Comparison of ENCODE assay signal across 15 cellular contexts in the genomic region with DNA sequence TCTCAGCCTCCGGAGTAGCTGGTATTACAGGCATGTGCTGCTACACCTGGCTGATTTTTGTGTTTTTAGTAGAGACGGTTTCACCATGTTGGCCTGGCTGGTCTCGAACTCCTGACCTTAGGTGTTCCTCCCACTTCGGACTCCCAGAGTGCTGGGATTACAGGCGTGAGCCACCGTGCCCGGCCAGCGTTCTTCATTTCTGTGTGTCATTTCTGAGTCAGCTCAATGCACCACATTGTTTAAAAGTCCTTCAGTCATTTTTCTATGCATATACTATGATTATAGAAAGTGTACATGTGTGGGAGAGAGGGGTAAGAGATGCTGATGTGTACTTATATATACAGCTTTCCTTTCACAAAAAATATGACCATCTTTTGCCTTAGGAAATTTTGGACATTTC. TPM values are rescaled to one million over a fixed set of nuclear protein-coding genes. Genes with fewer than 3 reads are reported as not detected.
A peak's percentile ranks its signal among the peaks of the same experiment; 100 is the strongest.
DNase-seq lines count a peak whose midpoint lies in the region; ATAC-seq, FAIRE-seq and TF ChIP-seq lines count a peak whose summit lies in the region.
"Had no signal": no experiment of that assay in that cellular context is flagged by ENCODE, and none has a peak within 500 bp of the region (broad histone marks: within the 10 kb centered on the region; RNA-seq: fewer than 3 reads in every experiment).

No MANE protein-coding gene starts in this region.

- peaks cover 49% of the 10 kb centered on the region for H3K36me3 Mint-ChIP-seq in stimulated activated naive CD8-positive, alpha-beta T cell treated with anti-CD3 and anti-CD28 coated beads, Interleukin-15, Interleukin-2, amounts not matched to agents 100 ng/mL and 50 ng/mL, for 24 hours (ENCODE audit: low read depth)

- no peaks in the 10 kb centered on the region for H3K9me3 Mint-ChIP-seq in stimulated activated naive CD8-positive, alpha-beta T cell treated with anti-CD3 and anti-CD28 coated beads, Interleukin-15, Interleukin-2, amounts not matched to agents 100 ng/mL and 50 ng/mL, for 24 hours

- H3K27me3 ChIP-seq in endothelial cell of umbilical vein (ENCODE audit: control insufficient read depth in 2 of 2, insufficient read depth in 2 of 2, low read length in 2 of 2), result no peaks in the 10 kb centered on the region

- no peaks in the 10 kb centered on the region for H3K27me3 Mint-ChIP-seq in stimulated activated naive CD8-positive, alpha-beta T cell treated with anti-CD3 and anti-CD28 coated beads, Interleukin-15, Interleukin-2, amounts not matched to agents 100 ng/mL and 50 ng/mL, for 24 hours

- peaks cover 68% of the 10 kb centered on the region for H3K4me1 Mint-ChIP-seq in stimulated activated naive CD8-positive, alpha-beta T cell treated with anti-CD3 and anti-CD28 coated beads, Interleukin-15, Interleukin-2, amounts not matched to agents 100 ng/mL and 50 ng/mL, for 24 hours (ENCODE audit: low read depth)

- FAIRE-seq in endothelial cell of umbilical vein (lab: Jason Lieb, UNC), result no peak
- FAIRE-seq: colon had no signal

- intact Hi-C loops in endothelial cell of umbilical vein (cut with micrococcal nuclease) (loop anchor here (5.0 kb wide), 2 partner anchors 216 to 1724 kb away; no protein-coding TSS in a partner anchor), cardiac septum (cut with DNase I) (loop anchor here (5.0 to 10.0 kb wide), 3 partner anchors 96 to 311 kb away; a partner anchor contains a TSS)

- peaks cover 59% of the 10 kb centered on the region for H3K79me2 ChIP-seq in endothelial cell of umbilical vein (ENCODE audit: control insufficient read depth, insufficient read depth, low read length)

- no peak for TF ChIP-seq CTCF in endothelial cell of umbilical vein (IDR thresholded peaks at IDR 0.05; ENCODE audit: extremely low read depth in 1 of 2, insufficient read depth in 1 of 2, low read depth in 1 of 2, low read length in 2 of 2)

- H3K4me1 ChIP-seq in endothelial cell of umbilical vein (ENCODE audit: control insufficient read depth, extremely low read depth, insufficient read depth, low read length), result peaks cover 16% of the 10 kb centered on the region

- no peak overlapping the region for H3K9ac ChIP-seq in endothelial cell of umbilical vein (replicated peaks; ENCODE audit: extremely low read depth, insufficient read depth, low read length)

- TF ChIP-seq POLR2A in endothelial cell of umbilical vein (IDR thresholded peaks at IDR 0.05; ENCODE audit: low read depth, low read length), result no peak

- H3K27ac Mint-ChIP-seq in stimulated activated naive CD8-positive, alpha-beta T cell treated with anti-CD3 and anti-CD28 coated beads, Interleukin-15, Interleukin-2, amounts not matched to agents 100 ng/mL and 50 ng/mL, for 24 hours, result no peak overlapping the region

- peak overlapping the region; percentile 99 for H3K4me3 Mint-ChIP-seq in stimulated activated naive CD8-positive, alpha-beta T cell treated with anti-CD3 and anti-CD28 coated beads, Interleukin-15, Interleukin-2, amounts not matched to agents 100 ng/mL and 50 ng/mL, for 24 hours

- no peaks in the 10 kb centered on the region for H4K20me1 ChIP-seq in endothelial cell of umbilical vein (replicated peaks; ENCODE audit: control insufficient read depth, extremely low read depth, insufficient read depth, low read length)

- H3K9me1 ChIP-seq in endothelial cell of umbilical vein (replicated peaks; ENCODE audit: control insufficient read depth, extremely low read depth, insufficient read depth, low read length), result no peaks in the 10 kb centered on the region

- ATAC-seq in stimulated activated naive CD8-positive, alpha-beta T cell treated with anti-CD3 and anti-CD28 coated beads, Interleukin-15, Interleukin-2, amounts not matched to agents 100 U/mL and 50 U/mL, for 24 hours, result no peak
- no peak for ATAC-seq in GM21717 (IDR thresholded peaks at IDR 0.05; ENCODE audit: unreplicated experiment)

- H3K9me3 ChIP-seq in endothelial cell of umbilical vein (replicated peaks; ENCODE audit: control insufficient read depth, insufficient read depth, low read length), result no peaks in the 10 kb centered on the region

- H3K36me3 ChIP-seq in endothelial cell of umbilical vein (ENCODE audit: control insufficient read depth in 2 of 2, extremely low read depth in 1 of 2, insufficient read depth in 2 of 2, low read length in 2 of 2), result peaks cover 0 to 2% of the 10 kb centered on the region in 2 experiments

- peak overlapping the region; percentile 91 for H3K4me2 ChIP-seq in endothelial cell of umbilical vein (ENCODE audit: insufficient read depth, low read length)

- H3K4me3 ChIP-seq in endothelial cell of umbilical vein (replicated peaks in 1 of 3; ENCODE audit: insufficient read depth in 1 of 3, low read depth in 1 of 3, low read length in 3 of 3), result no peak overlapping the region

- BruUV-seq in endothelial cell of umbilical vein (replicated peaks; lab: Mats Ljungman, UMichigan), result no TSS peak

- dilution Hi-C loops in endothelial cell of umbilical vein (cut with MboI; ENCODE audit: extremely low pct_ligation_motif_present, low sequenced_read_pairs), result no loop called here

- POLR2A ChIA-PET in endothelial cell of umbilical vein (lab: Charles Lee), result interaction anchor here (0.7 kb wide), 1 partner anchor 9 kb away, joined by 3 read pairs; no protein-coding TSS in a partner anchor

- CTCF ChIA-PET in endothelial cell of umbilical vein (lab: Charles Lee), result interaction anchor here (1.7 kb wide), 1 partner anchor 8 kb away, joined by 4 read pairs; no protein-coding TSS in a partner anchor

- H2AFZ ChIP-seq in endothelial cell of umbilical vein (ENCODE audit: low read depth, low read length), result no peak overlapping the region

- DNase-seq in stimulated activated naive CD8-positive, alpha-beta T cell treated with anti-CD3 and anti-CD28 coated beads, Interleukin-15, Interleukin-2, amounts not matched to agents 100 U/mL and 50 U/mL, for 24 hours, result no peak
- DNase-seq in RKO (ENCODE audit: low spot score) (peak; percentile 86), endothelial cell of umbilical vein (ENCODE audit: low read depth, low spot score) (no peak), cardiac septum (ENCODE audit: low spot score) (no peak), NCI-H2029 treated with DMSO at 0.1 percent for 48 hours (lab: John Stamatoyannopoulos, UW) (no peak), GM03348 (ENCODE audit: low spot score) (no peak)
- DNase-seq: mesendoderm; MV-4-11; NCI-H446 treated with DMSO at 0.1 percent for 48 hours; stimulated activated CD4-positive, alpha-beta T cell treated with anti-CD3 and anti-CD28 coated beads, Interleukin-2, amount 100 ng/mL, for 24 hours; stimulated activated naive CD4-positive, alpha-beta T cell had no signal

- H3K27ac ChIP-seq in endothelial cell of umbilical vein (ENCODE audit: insufficient read depth, low read depth, low read length), result no peak overlapping the region
- H3K27ac ChIP-seq: VCaP had no signal

TF ChIP-seq in endothelial cell of umbilical vein, 7 proteins besides CTCF, POLR2A, EP300 and RAD21:
- TF ChIP-seq, protein P1, sequence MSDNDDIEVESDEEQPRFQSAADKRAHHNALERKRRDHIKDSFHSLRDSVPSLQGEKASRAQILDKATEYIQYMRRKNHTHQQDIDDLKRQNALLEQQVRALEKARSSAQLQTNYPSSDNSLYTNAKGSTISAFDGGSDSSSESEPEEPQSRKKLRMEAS (IDR thresholded peaks at IDR 0.05; ENCODE audit: insufficient read depth, insufficient read length), result no peak
- TF ChIP-seq EZH2 (IDR thresholded peaks at IDR 0.05; ENCODE audit: borderline replicate concordance, low read depth, low read length, severe bottlenecking) (no peak), MYC (IDR thresholded peaks at IDR 0.05; ENCODE audit: low read depth, low read length) (no peak)

RNA-seq across cellular contexts. Expression of a gene that starts 2.1 kb away (rescaled TPM):
- total RNA-seq in endothelial cell of umbilical vein (29.5 and 42.8 TPM in 2 replicates), cardiac septum (6.5 TPM)
- 9.1 and 11.0 TPM in 2 replicates for polyA plus RNA-seq in endothelial cell of umbilical vein
- polyA plus RNA-seq in endothelial cell of umbilical vein (2011; cell fraction: cytosol; rRNA removed), result 11.1 and 12.2 TPM in 2 replicates
- polyA plus RNA-seq in endothelial cell of umbilical vein (2011; cell fraction: nucleus; rRNA removed), result 17.5 and 22.8 TPM in 2 replicates
- polyA plus RNA-seq in endothelial cell of umbilical vein (2012), result 13.2 and 24.3 TPM in 2 replicates
- polyA minus RNA-seq in endothelial cell of umbilical vein, result 24.0 and 26.6 TPM in 2 replicates
- polyA minus RNA-seq in endothelial cell of umbilical vein (2011; cell fraction: cytosol; rRNA and poly(A)+ RNA removed), result 17.9 TPM
- polyA minus RNA-seq in endothelial cell of umbilical vein (2011; cell fraction: nucleus; rRNA and poly(A)+ RNA removed), result 25.7 and 26.7 TPM in 2 replicates

RNA-seq across cellular contexts. Expression of a gene that starts 2.3 kb away (rescaled TPM):
- total RNA-seq in endothelial cell of umbilical vein (3.8 and 4.9 TPM in 2 replicates), cardiac septum (1.2 TPM)
- polyA plus RNA-seq in endothelial cell of umbilical vein, result 1.4 and 1.7 TPM in 2 replicates
- polyA plus RNA-seq in endothelial cell of umbilical vein (2011; cell fraction: cytosol; rRNA removed), result 1.1 and 1.2 TPM in 2 replicates
- polyA plus RNA-seq in endothelial cell of umbilical vein (2011; cell fraction: nucleus; rRNA removed), result 14.7 and 15.1 TPM in 2 replicates
- 1.4 and 1.9 TPM in 2 replicates for polyA plus RNA-seq in endothelial cell of umbilical vein (2012)
- 2.5 and 3.3 TPM in 2 replicates for polyA minus RNA-seq in endothelial cell of umbilical vein
- not detected for polyA minus RNA-seq in endothelial cell of umbilical vein (2011; cell fraction: cytosol; rRNA and poly(A)+ RNA removed)
- 5.2 and 5.8 TPM in 2 replicates for polyA minus RNA-seq in endothelial cell of umbilical vein (2011; cell fraction: nucleus; rRNA and poly(A)+ RNA removed)
